Comparison of ENCODE assay signal across 7 cellular contexts in the genomic region with DNA sequence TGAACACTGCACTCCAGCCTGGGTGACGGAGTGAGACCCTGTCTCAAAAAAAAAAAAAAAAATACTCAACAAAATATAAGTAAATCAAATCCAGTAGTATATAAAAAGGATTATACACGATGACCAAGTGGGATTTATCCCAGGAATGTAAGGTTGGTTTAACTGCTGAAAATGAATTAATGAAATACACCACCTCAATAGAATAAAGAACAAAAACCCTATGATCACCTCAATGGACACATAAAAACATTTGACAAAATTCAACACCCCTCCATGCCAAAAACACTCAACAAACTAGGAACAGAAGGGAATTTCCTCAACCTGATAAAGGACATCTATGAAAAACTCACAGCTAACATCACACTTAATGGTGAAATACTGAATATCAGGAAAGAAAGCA.
"Had no signal": no experiment of that assay in that cellular context is flagged by ENCODE, and none has a peak within 500 bp of the region (broad histone marks: within the 10 kb centered on the region; RNA-seq: fewer than 3 reads in every experiment).

No MANE protein-coding gene starts in this region.

- ATAC-seq: HepG2 had no signal

- H3K27ac ChIP-seq: HL-60, KMS-11 had no signal

- H3K27ac Mint-ChIP-seq: IgD-negative memory B cell had no signal

- H3K4me3 Mint-ChIP-seq: IgD-negative memory B cell had no signal

- DNase-seq: IMR-90, KBM-7, KG1 had no signal

- H3K9ac ChIP-seq: KMS-11 had no signal

- FAIRE-seq: HepG2 had no signal

- H3K4me2 ChIP-seq: KMS-11 had no signal

- H3K9me3 Mint-ChIP-seq: IgD-negative memory B cell had no signal
